Comparison of ENCODE assay signal across 10 cellular contexts in genomic region chr7:154794147-154794780, GRCh38.
A peak's percentile ranks its signal among the peaks of the same experiment; 100 is the strongest.
DNase-seq lines count a peak whose midpoint lies in the region; ATAC-seq, FAIRE-seq and TF ChIP-seq lines count a peak whose summit lies in the region.
"Had no signal": no experiment of that assay in that cellular context is flagged by ENCODE, and none has a peak within 500 bp of the region (broad histone marks: within the 10 kb centered on the region; RNA-seq: fewer than 3 reads in every experiment).

No MANE protein-coding gene starts in this region.

- peaks cover 2% of the 10 kb centered on the region for H3K4me1 Mint-ChIP-seq in progenitor cell of endocrine pancreas (ENCODE audit: low read depth)
- H3K4me1 Mint-ChIP-seq in natural killer cell, result no peaks in the 10 kb centered on the region
- H3K4me1 Mint-ChIP-seq in Calu3 (ENCODE audit: low read depth, unreplicated experiment), result no peaks in the 10 kb centered on the region
- H3K4me1 Mint-ChIP-seq: T-helper 17 cell had no signal

- no peak overlapping the region for H3K18ac ChIP-seq in mesenchymal stem cell (ENCODE audit: low read depth in 1 of 2, low read length in 2 of 2)

- H3K4me1 ChIP-seq in HUES48 (ENCODE audit: control insufficient read depth, insufficient read depth, low read length) (no peaks in the 10 kb centered on the region), mesenchymal stem cell (ENCODE audit: control insufficient read depth, insufficient read depth, low read depth, low read length) (no peaks in the 10 kb centered on the region)

- H4K8ac ChIP-seq in mesenchymal stem cell (ENCODE audit: low read length), result no peak overlapping the region

- H3K9ac ChIP-seq in HUES48 (ENCODE audit: low read depth, low read length) (no peak overlapping the region), mesenchymal stem cell (ENCODE audit: low read length) (no peak overlapping the region)

- no peak overlapping the region for H3K23ac ChIP-seq in mesenchymal stem cell (ENCODE audit: low read length in 2 of 2)

- no peak overlapping the region for H2AFZ ChIP-seq in mesenchymal stem cell (ENCODE audit: low read depth, low read length)

- no peak for ATAC-seq in natural killer cell
- ATAC-seq: T-helper 17 cell had no signal

- peaks cover 13% of the 10 kb centered on the region for H3K27me3 Mint-ChIP-seq in progenitor cell of endocrine pancreas
- H3K27me3 Mint-ChIP-seq in natural killer cell (ENCODE audit: low read depth in 2 of 2), result peaks cover 0 to 3% of the 10 kb centered on the region in 2 donors
- H3K27me3 Mint-ChIP-seq in Calu3 (ENCODE audit: unreplicated experiment), result no peaks in the 10 kb centered on the region

- no TSS peak for BruUV-seq in Calu3 (replicated peaks; lab: Mats Ljungman, UMichigan)

- no peak overlapping the region for H3K14ac ChIP-seq in mesenchymal stem cell (ENCODE audit: low read length in 2 of 2)

- H3K9me3 ChIP-seq in HUES48 (ENCODE audit: control insufficient read depth, insufficient read depth, low read length), result no peaks in the 10 kb centered on the region
- peaks cover 4% of the 10 kb centered on the region for H3K9me3 ChIP-seq in mesenchymal stem cell (ENCODE audit: control insufficient read depth, low read length)

- H3K4me3 ChIP-seq in HUES48 (ENCODE audit: low read depth, low read length), result peak overlapping the region; percentile 56
- H3K4me3 ChIP-seq in mesenchymal stem cell (ENCODE audit: insufficient read depth in 1 of 2, low read depth in 1 of 2, low read length in 2 of 2), result no peak overlapping the region
- H3K4me3 ChIP-seq: skin epidermis had no signal

- H2BK15ac ChIP-seq in mesenchymal stem cell (ENCODE audit: low read depth, poor library complexity, severe bottlenecking), result no peak overlapping the region

- H3K79me1 ChIP-seq in mesenchymal stem cell (replicated peaks; ENCODE audit: low read length, poor library complexity, severe bottlenecking), result no peaks in the 10 kb centered on the region

- WGBS in mesenchymal stem cell, result 9% methylated on average over 45 of the region's 50 CpGs

- no peak overlapping the region for H4K91ac ChIP-seq in mesenchymal stem cell (ENCODE audit: low read length)

- no peak for TF ChIP-seq POLR2A in GM12891 (IDR thresholded peaks at IDR 0.05; ENCODE audit: low read depth, low read length)

- no peak overlapping the region for H3K4ac ChIP-seq in mesenchymal stem cell (ENCODE audit: low read depth in 1 of 2, low read length in 2 of 2)

- H3K27ac Mint-ChIP-seq in progenitor cell of endocrine pancreas (peak overlapping the region; percentile 69), natural killer cell (no peak overlapping the region), Calu3 (ENCODE audit: unreplicated experiment) (no peak overlapping the region)
- H3K27ac Mint-ChIP-seq: T-helper 17 cell had no signal

- H3K4me3 Mint-ChIP-seq in progenitor cell of endocrine pancreas (ENCODE audit: low read depth) (peak overlapping the region; percentile 59), natural killer cell (no peak overlapping the region), Calu3 (ENCODE audit: low read depth, unreplicated experiment) (no peak overlapping the region)
- H3K4me3 Mint-ChIP-seq: T-helper 17 cell had no signal

- H2BK5ac ChIP-seq in mesenchymal stem cell (ENCODE audit: low read depth, low read length, poor library complexity, severe bottlenecking), result no peak overlapping the region

- H3K27me3 ChIP-seq in HUES48 (ENCODE audit: control insufficient read depth, insufficient read depth, low read length) (0 out of 2 replicates have a peak, but pooled peaks cover 5% of the 10 kb centered on the region), mesenchymal stem cell (ENCODE audit: control insufficient read depth in 1 of 2, insufficient read depth in 1 of 2, low read length in 2 of 2) (no peaks in the 10 kb centered on the region)

- FAIRE-seq in GM12891 (lab: Jason Lieb, UNC), result no peak

- CTCF ChIA-PET in Calu3 (lab: Charles Lee), result no interaction called here

- H2BK12ac ChIP-seq in mesenchymal stem cell (ENCODE audit: low read length in 2 of 2), result no peak overlapping the region

- H3K27ac ChIP-seq in HUES48 (ENCODE audit: low read depth, low read length) (no peak overlapping the region), mesenchymal stem cell (ENCODE audit: low read length, poor library complexity, severe bottlenecking) (no peak overlapping the region)
- H3K27ac ChIP-seq: skin epidermis had no signal

- DNase-seq in GM12891 (ENCODE audit: insufficient read length, low spot score), result peak; percentile 42
- peak; percentile 81 for DNase-seq in ecto neural progenitor cell (ENCODE audit: low spot score)
- DNase-seq in progenitor cell of endocrine pancreas (ENCODE audit: low spot score, unreplicated experiment), result peak; percentile 63
- DNase-seq in natural killer cell, result no peak
- no peak for DNase-seq in mesenchymal stem cell
- DNase-seq in midbrain (lab: John Stamatoyannopoulos, UW), result no peak
- no peak for DNase-seq in Calu3
- DNase-seq: T-helper 17 cell had no signal

- intact Hi-C loops in natural killer cell (cut with micrococcal nuclease) (no loop called here), Calu3 (cut with micrococcal nuclease; ENCODE audit: unreplicated experiment) (no loop called here)

- no peak overlapping the region for H2AK5ac ChIP-seq in mesenchymal stem cell (ENCODE audit: low read length, severe bottlenecking)

- TF ChIP-seq CTCF in progenitor cell of endocrine pancreas (IDR thresholded peaks at IDR 0.05; ENCODE audit: unreplicated experiment), result peak; percentile 79
- TF ChIP-seq CTCF in natural killer cell (IDR thresholded peaks at IDR 0.05), result no peak
- no peak for TF ChIP-seq CTCF in Calu3 (IDR thresholded peaks at IDR 0.05; ENCODE audit: unreplicated experiment)

- H3K36me3 Mint-ChIP-seq in progenitor cell of endocrine pancreas (ENCODE audit: insufficient read depth) (no peaks in the 10 kb centered on the region), natural killer cell (no peaks in the 10 kb centered on the region), Calu3 (ENCODE audit: insufficient read depth, unreplicated experiment) (no peaks in the 10 kb centered on the region)

- no peak overlapping the region for H3K4me2 ChIP-seq in mesenchymal stem cell (ENCODE audit: low read length, poor library complexity, severe bottlenecking)

- H3K9me3 Mint-ChIP-seq in progenitor cell of endocrine pancreas (ENCODE audit: low read depth) (no peaks in the 10 kb centered on the region), natural killer cell (no peaks in the 10 kb centered on the region), Calu3 (ENCODE audit: low read depth, unreplicated experiment) (peaks cover 14% of the 10 kb centered on the region)

- H2BK120ac ChIP-seq in mesenchymal stem cell (ENCODE audit: low read depth, low read length), result no peak overlapping the region

- H3K36me3 ChIP-seq in HUES48 (ENCODE audit: control insufficient read depth, insufficient read depth, low read length) (no peaks in the 10 kb centered on the region), mesenchymal stem cell (ENCODE audit: control insufficient read depth in 1 of 2, insufficient read depth in 2 of 2, low read depth in 1 of 2, low read length in 2 of 2) (no peaks in the 10 kb centered on the region)

TF ChIP-seq in GM12891, 5 proteins besides CTCF, POLR2A, EP300 and RAD21:
- TF ChIP-seq TAF1 (IDR thresholded peaks at IDR 0.05; ENCODE audit: low read depth, low read length) (no peak), POU2F2 (IDR thresholded peaks at IDR 0.05; ENCODE audit: low read depth, low read length) (no peak), PAX5 (IDR thresholded peaks at IDR 0.05; ENCODE audit: insufficient read depth, low read length, severe bottlenecking) (no peak), POLR2AphosphoS5 (IDR thresholded peaks at IDR 0.05; ENCODE audit: low read depth, low read length) (no peak), SPI1 (IDR thresholded peaks at IDR 0.05; ENCODE audit: low read depth, low read length) (no peak)

Comparison
In these comparisons a context has a peak if more than half of its experiments do, and no peak if none do; other contexts are left out.
1. DNase-seq: peak in GM12891 (single experiment), ecto neural progenitor cell (single experiment) and progenitor cell of endocrine pancreas (single experiment); none in natural killer cell (single experiment), mesenchymal stem cell (single experiment), midbrain (single experiment) and Calu3 (single experiment).